Comparison of ENCODE assay signal across 8 cellular contexts in genomic region chr13:97574926-97575325, GRCh38.
DNase-seq lines count a peak whose midpoint lies in the region; ATAC-seq, FAIRE-seq and TF ChIP-seq lines count a peak whose summit lies in the region.

No MANE protein-coding gene starts in this region.

- no peak overlapping the region for H2BK5ac ChIP-seq in trophoblast cell (ENCODE audit: low read depth, low read length, poor library complexity)

- no peak overlapping the region for H2BK120ac ChIP-seq in trophoblast cell (ENCODE audit: insufficient read depth, low read length, poor library complexity)

- H3K4me2 ChIP-seq in A549, result no peak overlapping the region
- no peak overlapping the region for H3K4me2 ChIP-seq in trophoblast cell (ENCODE audit: low read length)

- no peak for TF ChIP-seq EP300 in A549 (IDR thresholded peaks at IDR 0.05)

- H3K4me1 ChIP-seq in A549 (no peaks in the 10 kb centered on the region), trophoblast cell (ENCODE audit: control insufficient read depth in 1 of 2, insufficient read depth in 2 of 2, low read length in 2 of 2) (peaks cover 0 to 2% of the 10 kb centered on the region in 2 experiments)

- no peak overlapping the region for H3K9ac ChIP-seq in trophoblast cell (ENCODE audit: low read length)

- WGBS in A549 (ENCODE audit: missing lambda C conversion rate), result 39% methylated on average over 5 of the region's 5 CpGs
- WGBS in trophoblast cell (ENCODE audit: extremely low coverage, insufficient coverage, insufficient read length), result no CpG with 5 or more reads among the region's 5 CpGs

- peaks cover 2% of the 10 kb centered on the region for H3K79me1 ChIP-seq in trophoblast cell (ENCODE audit: low read length)

- peak in 1 of 2 experiments; percentile 77; a peak in 3 of 6 replicates for ATAC-seq in A549
- peak; percentile 78 for ATAC-seq in GM18511 (IDR thresholded peaks at IDR 0.05; ENCODE audit: unreplicated experiment)
- no peak for ATAC-seq in HG03159 (IDR thresholded peaks at IDR 0.05; ENCODE audit: unreplicated experiment)
- no peak for ATAC-seq in HG03521 (IDR thresholded peaks at IDR 0.05; ENCODE audit: unreplicated experiment)

- H2AK5ac ChIP-seq in trophoblast cell (ENCODE audit: low read length), result no peak overlapping the region

- no peak for FAIRE-seq in A549 (lab: Jason Lieb, UNC)

- H4K12ac ChIP-seq in trophoblast cell (ENCODE audit: low read depth, low read length), result no peak overlapping the region

- H3K4me3 ChIP-seq in A549 (no peak overlapping the region), trophoblast cell (ENCODE audit: low read depth, low read length) (no peak overlapping the region)

- H3K9me3 ChIP-seq in A549 (no peaks in the 10 kb centered on the region), trophoblast cell (ENCODE audit: insufficient read depth, low read depth, low read length) (no peaks in the 10 kb centered on the region)

- no peaks in the 10 kb centered on the region for H3K36me3 ChIP-seq in trophoblast cell (ENCODE audit: control insufficient read depth in 1 of 2, insufficient read depth in 2 of 2, low read length in 2 of 2)

- no peak overlapping the region for H4K91ac ChIP-seq in trophoblast cell (ENCODE audit: low read depth, low read length)

- no peak overlapping the region for H3K23ac ChIP-seq in trophoblast cell (ENCODE audit: low read length)

- H3K27me3 ChIP-seq in trophoblast cell (ENCODE audit: insufficient read depth, low read length), result no peaks in the 10 kb centered on the region

- POLR2A ChIA-PET in A549 (lab: Yijun Ruan, JAX), result no interaction called here

- no peak for TF ChIP-seq POLR2A in A549 (IDR thresholded peaks at IDR 0.05; ENCODE audit: low read length)

- no peak overlapping the region for H4K8ac ChIP-seq in trophoblast cell (ENCODE audit: low read depth, low read length)

- no peak overlapping the region for H2BK12ac ChIP-seq in trophoblast cell (ENCODE audit: low read length)

- H3K4ac ChIP-seq in trophoblast cell (ENCODE audit: low read depth, low read length), result no peak overlapping the region

- no peaks in the 10 kb centered on the region for H3K79me2 ChIP-seq in trophoblast cell (ENCODE audit: control insufficient read depth, insufficient read depth, low read length, poor library complexity)

- no peak for TF ChIP-seq CTCF in A549 (IDR thresholded peaks at IDR 0.05)

- no peak overlapping the region for H3K14ac ChIP-seq in trophoblast cell (ENCODE audit: low read length)

- H3K27ac ChIP-seq in A549, result no peak overlapping the region
- no peak overlapping the region for H3K27ac ChIP-seq in trophoblast cell (ENCODE audit: low read depth, low read length)

- peak; percentile 15 to 47; a peak in 2 of 5 replicates for TF ChIP-seq RAD21 in A549 (conservative IDR thresholded peaks at IDR 0.05 in 1 of 2, IDR thresholded peaks at IDR 0.05 in 1 of 2)

- H2AFZ ChIP-seq in trophoblast cell (ENCODE audit: insufficient read depth, low read length, poor library complexity), result no peak overlapping the region

- CTCF ChIA-PET in A549 (lab: Yijun Ruan, JAX), result interaction anchor here (0.6 kb wide), 1 partner anchor 262 kb away, joined by 3 read pairs; no protein-coding TSS in a partner anchor

- peak in 1 of 2 experiments; percentile 32 for DNase-seq in A549 (ENCODE audit: low read depth in 1 of 2, low spot score in 1 of 2)
- peak; percentile 21 for DNase-seq in NAMALWA (ENCODE audit: low spot score)
- DNase-seq in dermis microvascular lymphatic vessel endothelial cell (ENCODE audit: low read depth in 2 of 2), result peak; percentile 7 to 29
- DNase-seq in trophoblast cell, result peak; percentile 46 to 67
- no peak for DNase-seq in NCI-H2227 treated with DMSO at 0.1 percent for 48 hours (lab: John Stamatoyannopoulos, UW)

- H3K18ac ChIP-seq in trophoblast cell (ENCODE audit: low read length), result no peak overlapping the region

TF ChIP-seq in A549, 52 proteins besides CTCF, POLR2A, EP300 and RAD21:
- TF ChIP-seq CHD4 (IDR thresholded peaks at IDR 0.05; ENCODE audit: borderline replicate concordance), result no peak
- TF ChIP-seq NFE2L2 (conservative IDR thresholded peaks at IDR 0.05; ENCODE audit: low read length), result no peak
- no peak for TF ChIP-seq BCL3 (IDR thresholded peaks at IDR 0.05)
- TF ChIP-seq HOXB13 (CRISPR knock-in tag; IDR thresholded peaks at IDR 0.05; ENCODE audit: low read depth), result no peak
- no peak for TF ChIP-seq MAZ (IDR thresholded peaks at IDR 0.05; ENCODE audit: borderline replicate concordance, low read depth, low read length)
- TF ChIP-seq HES2 (IDR thresholded peaks at IDR 0.05), result no peak
- no peak for TF ChIP-seq KDM1A (IDR thresholded peaks at IDR 0.05; ENCODE audit: low read depth)
- TF ChIP-seq HOXA7 (CRISPR knock-in tag; IDR thresholded peaks at IDR 0.05), result no peak
- TF ChIP-seq ZSCAN20 (CRISPR knock-in tag; IDR thresholded peaks at IDR 0.05), result no peak
- no peak for TF ChIP-seq FOXS1 (CRISPR knock-in tag; IDR thresholded peaks at IDR 0.05)
- no peak for TF ChIP-seq HMGXB4 (CRISPR knock-in tag; IDR thresholded peaks at IDR 0.05; ENCODE audit: borderline replicate concordance)
- no peak for TF ChIP-seq ZC3H11A (IDR thresholded peaks at IDR 0.05)
- no peak for TF ChIP-seq PBX3 (IDR thresholded peaks at IDR 0.05)
- TF ChIP-seq RCOR1 (IDR thresholded peaks at IDR 0.05; ENCODE audit: low read depth, low read length), result no peak
- TF ChIP-seq KDM5A (IDR thresholded peaks at IDR 0.05), result no peak
- no peak for TF ChIP-seq E2F6 (IDR thresholded peaks at IDR 0.05; ENCODE audit: borderline replicate concordance, low read depth)
TF ChIP-seq in A549: peak in this region for 0.
